In the genomic region with DNA sequence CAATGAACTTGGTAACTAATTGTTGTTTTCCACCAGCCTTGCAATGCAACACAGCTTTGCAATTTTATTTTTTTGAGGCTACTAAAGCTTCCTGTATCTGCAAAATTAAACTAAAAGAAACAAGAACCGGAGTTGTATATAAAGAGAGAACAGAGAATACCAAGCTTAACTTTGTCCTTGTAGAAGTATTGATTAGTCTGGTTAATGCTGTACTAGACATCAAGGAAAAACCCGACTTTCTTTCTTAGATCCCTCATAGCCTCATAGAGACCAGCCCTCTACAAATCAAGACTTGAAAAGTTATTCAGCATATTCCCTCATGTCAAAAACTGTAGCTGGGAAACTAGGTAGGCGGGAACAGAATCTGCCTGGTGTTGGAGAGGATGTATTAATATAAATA, we compare ENCODE assay signal across 1 cellular context.
TF ChIP-seq lines count a peak whose summit lies in the region.

No MANE protein-coding gene starts in this region.

TF ChIP-seq in HepG2, 621 proteins besides CTCF, POLR2A, EP300 and RAD21 (continued from another document and continues in another):
- TF ChIP-seq ONECUT2 (CRISPR knock-in tag; IDR thresholded peaks at IDR 0.05) (peak; percentile 96), HMG20A (CRISPR knock-in tag; IDR thresholded peaks at IDR 0.05; ENCODE audit: borderline replicate concordance) (peak; percentile 56; the same call in 1 of the 2 replicates), HDAC6 (IDR thresholded peaks at IDR 0.05; ENCODE audit: low read depth, low read length) (0 out of 2 replicates have a peak, but pooled peaks have one; percentile 46), CCAR2 (optimal IDR thresholded peaks at IDR 0.05; ENCODE audit: low read depth, low read length) (no peak), ZNF609 (CRISPR knock-in tag; IDR thresholded peaks at IDR 0.05; ENCODE audit: borderline replicate concordance) (no peak), FOXA3 (CRISPR knock-in tag; IDR thresholded peaks at IDR 0.05) (peak; percentile 34; the same call in 1 of the 2 replicates), FIP1L1 (IDR thresholded peaks at IDR 0.05; ENCODE audit: borderline replicate concordance, insufficient read depth, low read depth, low read length) (no peak), ATM (IDR thresholded peaks at IDR 0.05; ENCODE audit: borderline replicate concordance) (no peak), ZNF773 (CRISPR knock-in tag; IDR thresholded peaks at IDR 0.05; ENCODE audit: borderline replicate concordance) (no peak), SOX5 (CRISPR knock-in tag; IDR thresholded peaks at IDR 0.05; ENCODE audit: borderline replicate concordance) (peak; percentile 38; the same call in 1 of the 2 replicates), ATAD3A (CRISPR knock-in tag; IDR thresholded peaks at IDR 0.05) (no peak), ZNF768 (CRISPR knock-in tag; IDR thresholded peaks at IDR 0.05) (no peak), ZNF704 (CRISPR knock-in tag; IDR thresholded peaks at IDR 0.05; ENCODE audit: borderline replicate concordance) (no peak), CBX2 (IDR thresholded peaks at IDR 0.05; ENCODE audit: low read depth, low read length) (no peak), CBX2 (CRISPR knock-in tag; IDR thresholded peaks at IDR 0.05; ENCODE audit: low read depth) (no peak), BRD4 (CRISPR knock-in tag; IDR thresholded peaks at IDR 0.05) (no peak), HNF1A (IDR thresholded peaks at IDR 0.05; ENCODE audit: low read depth) (peak; percentile 93), HNF1A (CRISPR knock-in tag; IDR thresholded peaks at IDR 0.05; ENCODE audit: borderline replicate concordance) (peak; percentile 59; the same call in 1 of the 2 replicates), SMC3 (IDR thresholded peaks at IDR 0.05; ENCODE audit: low read length) (no peak), ZFP41 (CRISPR knock-in tag; IDR thresholded peaks at IDR 0.05; ENCODE audit: borderline replicate concordance) (no peak), TCF7 (IDR thresholded peaks at IDR 0.05; ENCODE audit: low read depth) (peak; percentile 79), SOX6 (IDR thresholded peaks at IDR 0.05) (no peak), SOX6 (CRISPR knock-in tag; IDR thresholded peaks at IDR 0.05) (peak; percentile 16; the same call in 1 of the 2 replicates), ATF4 (CRISPR knock-in tag; IDR thresholded peaks at IDR 0.05) (no peak), ZNF317 (CRISPR knock-in tag; IDR thresholded peaks at IDR 0.05) (no peak), MBD4 (IDR thresholded peaks at IDR 0.05; ENCODE audit: borderline replicate concordance, low read length) (0 out of 2 replicates have a peak, but pooled peaks have one; percentile 33), ZNF660 (CRISPR knock-in tag; IDR thresholded peaks at IDR 0.05; ENCODE audit: borderline replicate concordance, low read depth) (no peak), IKZF4 (CRISPR knock-in tag; IDR thresholded peaks at IDR 0.05; ENCODE audit: borderline replicate concordance, low read depth, not compliant biosample characterization) (no peak), RELA (CRISPR knock-in tag; IDR thresholded peaks at IDR 0.05) (no peak)
- TF ChIP-seq, protein P1, sequence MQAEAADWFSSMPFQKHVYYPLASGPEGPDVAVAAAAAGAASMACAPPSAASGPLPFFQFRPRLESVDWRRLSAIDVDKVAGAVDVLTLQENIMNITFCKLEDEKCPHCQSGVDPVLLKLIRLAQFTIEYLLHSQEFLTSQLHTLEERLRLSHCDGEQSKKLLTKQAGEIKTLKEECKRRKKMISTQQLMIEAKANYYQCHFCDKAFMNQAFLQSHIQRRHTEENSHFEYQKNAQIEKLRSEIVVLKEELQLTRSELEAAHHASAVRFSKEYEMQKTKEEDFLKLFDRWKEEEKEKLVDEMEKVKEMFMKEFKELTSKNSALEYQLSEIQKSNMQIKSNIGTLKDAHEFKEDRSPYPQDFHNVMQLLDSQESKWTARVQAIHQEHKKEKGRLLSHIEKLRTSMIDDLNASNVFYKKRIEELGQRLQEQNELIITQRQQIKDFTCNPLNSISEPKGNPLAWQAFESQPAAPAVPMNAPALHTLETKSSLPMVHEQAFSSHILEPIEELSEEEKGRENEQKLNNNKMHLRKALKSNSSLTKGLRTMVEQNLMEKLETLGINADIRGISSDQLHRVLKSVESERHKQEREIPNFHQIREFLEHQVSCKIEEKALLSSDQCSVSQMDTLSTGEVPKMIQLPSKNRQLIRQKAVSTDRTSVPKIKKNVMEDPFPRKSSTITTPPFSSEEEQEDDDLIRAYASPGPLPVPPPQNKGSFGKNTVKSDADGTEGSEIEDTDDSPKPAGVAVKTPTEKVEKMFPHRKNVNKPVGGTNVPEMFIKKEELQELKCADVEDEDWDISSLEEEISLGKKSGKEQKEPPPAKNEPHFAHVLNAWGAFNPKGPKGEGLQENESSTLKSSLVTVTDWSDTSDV (CRISPR knock-in tag; IDR thresholded peaks at IDR 0.05): no peak
- TF ChIP-seq, protein P2, sequence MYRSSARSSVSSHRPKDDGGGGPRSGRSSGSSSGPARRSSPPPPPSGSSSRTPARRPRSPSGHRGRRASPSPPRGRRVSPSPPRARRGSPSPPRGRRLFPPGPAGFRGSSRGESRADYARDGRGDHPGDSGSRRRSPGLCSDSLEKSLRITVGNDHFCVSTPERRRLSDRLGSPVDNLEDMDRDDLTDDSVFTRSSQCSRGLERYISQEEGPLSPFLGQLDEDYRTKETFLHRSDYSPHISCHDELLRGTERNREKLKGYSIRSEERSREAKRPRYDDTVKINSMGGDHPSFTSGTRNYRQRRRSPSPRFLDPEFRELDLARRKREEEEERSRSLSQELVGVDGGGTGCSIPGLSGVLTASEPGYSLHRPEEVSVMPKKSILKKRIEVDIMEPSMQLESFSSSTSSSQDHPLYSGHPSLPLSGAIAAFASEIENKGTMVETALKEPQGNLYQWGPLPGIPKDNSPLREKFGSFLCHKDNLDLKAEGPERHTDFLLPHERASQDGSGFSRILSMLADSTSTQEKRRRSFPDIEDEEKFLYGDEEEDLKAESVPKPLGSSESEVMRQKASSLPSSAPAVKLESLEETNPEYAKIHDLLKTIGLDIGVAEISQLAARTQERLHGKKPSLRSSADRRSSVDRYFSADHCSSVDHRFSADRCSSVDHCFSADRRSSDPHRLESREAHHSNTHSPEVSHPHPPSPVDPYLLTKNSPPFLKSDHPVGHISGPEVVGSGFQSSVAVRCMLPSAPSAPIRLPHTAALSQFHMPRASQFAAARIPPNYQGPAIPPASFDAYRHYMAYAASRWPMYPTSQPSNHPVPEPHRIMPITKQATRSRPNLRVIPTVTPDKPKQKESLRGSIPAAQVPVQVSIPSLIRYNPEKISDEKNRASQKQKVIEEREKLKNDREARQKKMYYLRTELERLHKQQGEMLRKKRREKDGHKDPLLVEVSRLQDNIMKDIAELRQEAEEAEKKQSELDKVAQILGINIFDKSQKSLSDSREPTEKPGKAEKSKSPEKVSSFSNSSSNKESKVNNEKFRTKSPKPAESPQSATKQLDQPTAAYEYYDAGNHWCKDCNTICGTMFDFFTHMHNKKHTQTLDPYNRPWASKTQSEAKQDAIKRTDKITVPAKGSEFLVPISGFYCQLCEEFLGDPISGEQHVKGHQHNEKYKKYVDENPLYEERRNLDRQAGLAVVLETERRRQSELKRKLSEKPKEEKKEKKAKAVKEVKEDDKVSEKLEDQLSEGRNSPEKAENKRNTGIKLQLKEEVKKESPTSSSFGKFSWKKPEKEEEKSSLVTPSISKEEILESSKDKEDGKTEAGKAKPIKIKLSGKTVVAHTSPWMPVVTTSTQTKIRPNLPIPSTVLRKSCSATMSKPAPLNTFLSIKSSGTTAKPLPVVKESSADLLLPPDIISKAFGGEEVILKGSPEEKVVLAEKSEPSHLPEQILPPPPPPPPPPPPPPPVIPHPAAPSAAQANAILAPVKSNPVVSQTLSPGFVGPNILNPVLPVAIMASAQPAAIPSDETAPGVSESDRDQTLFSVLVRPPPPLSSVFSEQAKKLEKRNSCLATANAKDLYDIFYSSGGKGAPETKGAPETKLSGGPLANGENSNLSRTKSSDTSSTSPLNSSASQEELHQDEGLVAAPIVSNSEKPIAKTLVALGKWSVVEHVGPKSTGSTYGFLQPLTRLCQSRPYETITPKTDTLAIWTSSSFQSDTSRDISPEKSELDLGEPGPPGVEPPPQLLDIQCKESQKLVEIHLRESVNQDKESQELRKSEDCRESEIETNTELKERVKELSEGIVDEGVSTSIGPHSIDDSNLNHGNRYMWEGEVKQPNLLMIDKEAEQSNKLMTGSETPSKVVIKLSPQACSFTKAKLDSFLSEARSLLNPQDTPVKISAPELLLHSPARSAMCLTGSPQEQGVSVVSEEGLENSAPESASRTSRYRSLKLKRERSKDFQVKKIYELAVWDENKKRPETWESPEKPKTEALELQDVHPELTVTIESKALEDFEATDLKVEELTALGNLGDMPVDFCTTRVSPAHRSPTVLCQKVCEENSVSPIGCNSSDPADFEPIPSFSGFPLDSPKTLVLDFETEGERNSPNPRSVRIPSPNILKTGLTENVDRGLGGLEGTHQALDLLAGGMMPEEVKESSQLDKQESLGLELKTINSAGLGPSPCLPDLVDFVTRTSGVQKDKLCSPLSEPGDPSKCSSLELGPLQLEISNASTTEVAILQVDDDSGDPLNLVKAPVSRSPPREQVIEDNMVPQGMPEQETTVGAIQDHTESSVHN (CRISPR knock-in tag; IDR thresholded peaks at IDR 0.05): no peak
- TF ChIP-seq, protein P3, sequence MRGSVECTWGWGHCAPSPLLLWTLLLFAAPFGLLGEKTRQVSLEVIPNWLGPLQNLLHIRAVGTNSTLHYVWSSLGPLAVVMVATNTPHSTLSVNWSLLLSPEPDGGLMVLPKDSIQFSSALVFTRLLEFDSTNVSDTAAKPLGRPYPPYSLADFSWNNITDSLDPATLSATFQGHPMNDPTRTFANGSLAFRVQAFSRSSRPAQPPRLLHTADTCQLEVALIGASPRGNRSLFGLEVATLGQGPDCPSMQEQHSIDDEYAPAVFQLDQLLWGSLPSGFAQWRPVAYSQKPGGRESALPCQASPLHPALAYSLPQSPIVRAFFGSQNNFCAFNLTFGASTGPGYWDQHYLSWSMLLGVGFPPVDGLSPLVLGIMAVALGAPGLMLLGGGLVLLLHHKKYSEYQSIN (CRISPR knock-in tag; IDR thresholded peaks at IDR 0.05; ENCODE audit: borderline replicate concordance): no peak
